In genomic region chr1:234584926-234585325, GRCh38 we compare ENCODE assay signal across 1 cellular context.
TF ChIP-seq lines count a peak whose summit lies in the region.

No MANE protein-coding gene starts in this region.

TF ChIP-seq in K562, 482 proteins besides CTCF, POLR2A, EP300 and RAD21 (continued from another document):
- TF ChIP-seq LARP7 (IDR thresholded peaks at IDR 0.05): no peak
- TF ChIP-seq NFIC (IDR thresholded peaks at IDR 0.05): peak; percentile 92
- no peak for TF ChIP-seq EWSR1 (IDR thresholded peaks at IDR 0.05; ENCODE audit: borderline replicate concordance, low read depth, partially characterized antibody)
- 0 out of 4 replicates have a peak, but pooled peaks of 1 of the 2 experiments have one; percentile 21 for TF ChIP-seq MAZ (CRISPR knock-in tag; conservative IDR thresholded peaks at IDR 0.05 in 1 of 2, IDR thresholded peaks at IDR 0.05 in 1 of 2)
- TF ChIP-seq BMI1 (IDR thresholded peaks at IDR 0.05; ENCODE audit: low read length): no peak
- TF ChIP-seq BCLAF1 (IDR thresholded peaks at IDR 0.05; ENCODE audit: borderline replicate concordance in 1 of 2, control insufficient read depth in 1 of 2, low read depth in 2 of 2, low read length in 1 of 2): no peak
- no peak for TF ChIP-seq ZNF253 (CRISPR knock-in tag; conservative IDR thresholded peaks at IDR 0.05)
- no peak for TF ChIP-seq HNRNPH1 (optimal IDR thresholded peaks at IDR 0.05; ENCODE audit: low read depth, low read length)
- no peak for TF ChIP-seq ZNF224 (CRISPR knock-in tag; IDR thresholded peaks at IDR 0.05)
- no peak for TF ChIP-seq ZZZ3 (IDR thresholded peaks at IDR 0.05)
- TF ChIP-seq OTX1 (CRISPR knock-in tag; IDR thresholded peaks at IDR 0.05): no peak
- no peak for TF ChIP-seq HDAC8 (tag; IDR thresholded peaks at IDR 0.05)
- TF ChIP-seq HBP1 (CRISPR knock-in tag; IDR thresholded peaks at IDR 0.05): no peak
- TF ChIP-seq PTTG1 (tag; IDR thresholded peaks at IDR 0.05; ENCODE audit: low read depth): no peak
- TF ChIP-seq, protein P1, sequence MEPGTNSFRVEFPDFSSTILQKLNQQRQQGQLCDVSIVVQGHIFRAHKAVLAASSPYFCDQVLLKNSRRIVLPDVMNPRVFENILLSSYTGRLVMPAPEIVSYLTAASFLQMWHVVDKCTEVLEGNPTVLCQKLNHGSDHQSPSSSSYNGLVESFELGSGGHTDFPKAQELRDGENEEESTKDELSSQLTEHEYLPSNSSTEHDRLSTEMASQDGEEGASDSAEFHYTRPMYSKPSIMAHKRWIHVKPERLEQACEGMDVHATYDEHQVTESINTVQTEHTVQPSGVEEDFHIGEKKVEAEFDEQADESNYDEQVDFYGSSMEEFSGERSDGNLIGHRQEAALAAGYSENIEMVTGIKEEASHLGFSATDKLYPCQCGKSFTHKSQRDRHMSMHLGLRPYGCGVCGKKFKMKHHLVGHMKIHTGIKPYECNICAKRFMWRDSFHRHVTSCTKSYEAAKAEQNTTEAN (CRISPR knock-in tag; IDR thresholded peaks at IDR 0.05): no peak
- no peak for TF ChIP-seq MYNN (IDR thresholded peaks at IDR 0.05)
- no peak for TF ChIP-seq MYNN (CRISPR knock-in tag; IDR thresholded peaks at IDR 0.05)
- no peak for TF ChIP-seq EHMT2 (IDR thresholded peaks at IDR 0.05)
TF ChIP-seq in K562: peak in this region for 4.
